In genomic region chr12:113837528-113838296, GRCh38 we compare ENCODE assay signal across 1 cellular context.
TF ChIP-seq lines count a peak whose summit lies in the region.

No MANE protein-coding gene starts in this region.

TF ChIP-seq in SK-N-SH, 30 proteins besides CTCF, POLR2A, EP300 and RAD21 (continued from another document):
- no peak for TF ChIP-seq POLR2AphosphoS5 (IDR thresholded peaks at IDR 0.05; ENCODE audit: low read depth, low read length)
- TF ChIP-seq FOSL2 (IDR thresholded peaks at IDR 0.05; ENCODE audit: borderline replicate concordance, low read depth): no peak
- TF ChIP-seq NFIC (IDR thresholded peaks at IDR 0.05; ENCODE audit: borderline replicate concordance): no peak
- TF ChIP-seq, protein P1, sequence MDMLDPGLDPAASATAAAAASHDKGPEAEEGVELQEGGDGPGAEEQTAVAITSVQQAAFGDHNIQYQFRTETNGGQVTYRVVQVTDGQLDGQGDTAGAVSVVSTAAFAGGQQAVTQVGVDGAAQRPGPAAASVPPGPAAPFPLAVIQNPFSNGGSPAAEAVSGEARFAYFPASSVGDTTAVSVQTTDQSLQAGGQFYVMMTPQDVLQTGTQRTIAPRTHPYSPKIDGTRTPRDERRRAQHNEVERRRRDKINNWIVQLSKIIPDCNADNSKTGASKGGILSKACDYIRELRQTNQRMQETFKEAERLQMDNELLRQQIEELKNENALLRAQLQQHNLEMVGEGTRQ (IDR thresholded peaks at IDR 0.05; ENCODE audit: borderline replicate concordance, low read depth, low read length): no peak
- TF ChIP-seq NRF1 (IDR thresholded peaks at IDR 0.05; ENCODE audit: low read depth, low read length): no peak
- TF ChIP-seq GABPA (IDR thresholded peaks at IDR 0.05; ENCODE audit: low read depth): no peak
- TF ChIP-seq, protein P2, sequence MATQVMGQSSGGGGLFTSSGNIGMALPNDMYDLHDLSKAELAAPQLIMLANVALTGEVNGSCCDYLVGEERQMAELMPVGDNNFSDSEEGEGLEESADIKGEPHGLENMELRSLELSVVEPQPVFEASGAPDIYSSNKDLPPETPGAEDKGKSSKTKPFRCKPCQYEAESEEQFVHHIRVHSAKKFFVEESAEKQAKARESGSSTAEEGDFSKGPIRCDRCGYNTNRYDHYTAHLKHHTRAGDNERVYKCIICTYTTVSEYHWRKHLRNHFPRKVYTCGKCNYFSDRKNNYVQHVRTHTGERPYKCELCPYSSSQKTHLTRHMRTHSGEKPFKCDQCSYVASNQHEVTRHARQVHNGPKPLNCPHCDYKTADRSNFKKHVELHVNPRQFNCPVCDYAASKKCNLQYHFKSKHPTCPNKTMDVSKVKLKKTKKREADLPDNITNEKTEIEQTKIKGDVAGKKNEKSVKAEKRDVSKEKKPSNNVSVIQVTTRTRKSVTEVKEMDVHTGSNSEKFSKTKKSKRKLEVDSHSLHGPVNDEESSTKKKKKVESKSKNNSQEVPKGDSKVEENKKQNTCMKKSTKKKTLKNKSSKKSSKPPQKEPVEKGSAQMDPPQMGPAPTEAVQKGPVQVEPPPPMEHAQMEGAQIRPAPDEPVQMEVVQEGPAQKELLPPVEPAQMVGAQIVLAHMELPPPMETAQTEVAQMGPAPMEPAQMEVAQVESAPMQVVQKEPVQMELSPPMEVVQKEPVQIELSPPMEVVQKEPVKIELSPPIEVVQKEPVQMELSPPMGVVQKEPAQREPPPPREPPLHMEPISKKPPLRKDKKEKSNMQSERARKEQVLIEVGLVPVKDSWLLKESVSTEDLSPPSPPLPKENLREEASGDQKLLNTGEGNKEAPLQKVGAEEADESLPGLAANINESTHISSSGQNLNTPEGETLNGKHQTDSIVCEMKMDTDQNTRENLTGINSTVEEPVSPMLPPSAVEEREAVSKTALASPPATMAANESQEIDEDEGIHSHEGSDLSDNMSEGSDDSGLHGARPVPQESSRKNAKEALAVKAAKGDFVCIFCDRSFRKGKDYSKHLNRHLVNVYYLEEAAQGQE (IDR thresholded peaks at IDR 0.05; ENCODE audit: low read depth, low read length): no peak
- TF ChIP-seq ZBTB33 (IDR thresholded peaks at IDR 0.05; ENCODE audit: borderline replicate concordance, low read depth): no peak
